8 cellular contexts compared by ENCODE assay signal in genomic region chr15:98779463-98780071, GRCh38.
DNase-seq lines count a peak whose midpoint lies in the region; ATAC-seq and TF ChIP-seq lines count a peak whose summit lies in the region.

No MANE protein-coding gene starts in this region.

- no peaks in the 10 kb centered on the region for H3K9me3 ChIP-seq in SU-DHL-6 (ENCODE audit: insufficient read depth, low read length)

- intact Hi-C loops in cardiac septum (cut with DNase I): loop anchor here (2.0 to 5.0 kb wide), 3 partner anchors 131 to 298 kb away; partner anchors contain the start of gene IGF1R

- H3K9ac ChIP-seq in SU-DHL-6 (ENCODE audit: low read length): no peak overlapping the region

- peaks cover 42% of the 10 kb centered on the region for H3K4me1 Mint-ChIP-seq in activated naive CD8-positive, alpha-beta T cell treated with anti-CD3 and anti-CD28 coated beads for 36 hours

- H3K36me3 ChIP-seq in GM06990 (ENCODE audit: control insufficient read depth, insufficient read depth, low read length): no peaks in the 10 kb centered on the region
- H3K36me3 ChIP-seq in SU-DHL-6 (ENCODE audit: low read length): no peaks in the 10 kb centered on the region

- no peaks in the 10 kb centered on the region for H3K9me2 ChIP-seq in SU-DHL-6 (replicated peaks; ENCODE audit: insufficient read depth, low read length)

- peaks cover 6% of the 10 kb centered on the region for H4K20me1 ChIP-seq in SU-DHL-6 (ENCODE audit: low read depth, low read length)

- H3K4me2 ChIP-seq in SU-DHL-6 (ENCODE audit: low read depth, low read length, poor library complexity, severe bottlenecking): no peak overlapping the region

- no peak overlapping the region for H3K4me3 ChIP-seq in GM06990 (replicated peaks; ENCODE audit: low read depth, low read length)
- H3K4me3 ChIP-seq in SU-DHL-6 (ENCODE audit: insufficient read depth, low read length, poor library complexity, severe bottlenecking): no peak overlapping the region

- TF ChIP-seq CTCF in GM06990 (IDR thresholded peaks at IDR 0.05; ENCODE audit: insufficient read depth, low read length, poor library complexity, severe bottlenecking): peak; percentile 97
- TF ChIP-seq CTCF in LNCAP (IDR thresholded peaks at IDR 0.05): peak; percentile 95
- peak; percentile 88 for TF ChIP-seq CTCF in SU-DHL-6 (IDR thresholded peaks at IDR 0.05; ENCODE audit: insufficient read depth, low read length, poor library complexity, severe bottlenecking)

- H3K27me3 Mint-ChIP-seq in activated naive CD8-positive, alpha-beta T cell treated with anti-CD3 and anti-CD28 coated beads for 36 hours: no peaks in the 10 kb centered on the region

- H3K27ac ChIP-seq in SU-DHL-6 (ENCODE audit: low read depth, low read length): no peak overlapping the region

- H3K4me3 Mint-ChIP-seq in activated naive CD8-positive, alpha-beta T cell treated with anti-CD3 and anti-CD28 coated beads for 36 hours: no peak overlapping the region

- H2AFZ ChIP-seq in SU-DHL-6 (ENCODE audit: low read depth, low read length, severe bottlenecking): no peak overlapping the region

- H3K27ac Mint-ChIP-seq in activated naive CD8-positive, alpha-beta T cell treated with anti-CD3 and anti-CD28 coated beads for 36 hours: peak overlapping the region; percentile 22

- H3K36me3 Mint-ChIP-seq in activated naive CD8-positive, alpha-beta T cell treated with anti-CD3 and anti-CD28 coated beads for 36 hours: peaks cover 2% of the 10 kb centered on the region

- no peaks in the 10 kb centered on the region for H3K9me3 Mint-ChIP-seq in activated naive CD8-positive, alpha-beta T cell treated with anti-CD3 and anti-CD28 coated beads for 36 hours

- DNase-seq in GM06990 (ENCODE audit: extremely low read depth, insufficient read length) (peak; percentile 28), GOT3 (lab: John Stamatoyannopoulos, UW) (peak; percentile 8), cardiac septum (ENCODE audit: low spot score) (peak; percentile 90), putamen (ENCODE audit: low spot score) (peak; percentile 71)
- DNase-seq in activated naive CD8-positive, alpha-beta T cell treated with anti-CD3 and anti-CD28 coated beads for 36 hours: peak; percentile 71

- no peak for ATAC-seq in HG02840 (IDR thresholded peaks at IDR 0.05; ENCODE audit: low FRiP score, unreplicated experiment)

- no peaks in the 10 kb centered on the region for H3K79me2 ChIP-seq in SU-DHL-6 (ENCODE audit: insufficient read depth, low read length)

- H3F3A ChIP-seq in SU-DHL-6 (ENCODE audit: insufficient read depth): no peaks in the 10 kb centered on the region

- H3K27me3 ChIP-seq in GM06990 (replicated peaks; ENCODE audit: control insufficient read depth, insufficient read depth, low read length) (no peaks in the 10 kb centered on the region), SU-DHL-6 (ENCODE audit: low read length) (no peaks in the 10 kb centered on the region)

Comparison
In these comparisons a context has a peak if more than half of its experiments do, and no peak if none do; other contexts are left out.
1. DNase-seq: peak in every context shown above with its lines; median percentile 90 in cardiac septum; 71 in activated naive CD8-positive, alpha-beta T cell treated with anti-CD3 and anti-CD28 coated beads for 36 hours; 71 in putamen; 28 in GM06990; 8 in GOT3.